ENCODE assay signal across 20 cellular contexts in genomic region chr5:14678773-14679334, GRCh38. TPM values are rescaled to one million over a fixed set of nuclear protein-coding genes. Genes with fewer than 3 reads are reported as not detected.
DNase-seq lines count a peak whose midpoint lies in the region; ATAC-seq and TF ChIP-seq lines count a peak whose summit lies in the region.
"Had no signal": no experiment of that assay in that cellular context is flagged by ENCODE, and none has a peak within 500 bp of the region (broad histone marks: within the 10 kb centered on the region; RNA-seq: fewer than 3 reads in every experiment).

No MANE protein-coding gene starts in this region.

- H3K27me3 ChIP-seq in CD4-positive, alpha-beta T cell (ENCODE audit: control insufficient read depth, insufficient read depth, low read length): no peaks in the 10 kb centered on the region
- H3K27me3 ChIP-seq: adrenal gland, colonic mucosa, hepatocyte, transverse colon had no signal

- H3K27me3 Mint-ChIP-seq in CD4-positive, alpha-beta T cell: no peaks in the 10 kb centered on the region
- H3K27me3 Mint-ChIP-seq in activated CD8-positive, alpha-beta T cell treated with anti-CD3 and anti-CD28 coated beads, Interleukin-2, amount 10 ng/mL, durations not matched to agents 7 days and 5 days (ENCODE audit: low read depth): no peaks in the 10 kb centered on the region
- H3K27me3 Mint-ChIP-seq in naive B cell: no peaks in the 10 kb centered on the region
- H3K27me3 Mint-ChIP-seq: progenitor cell of endocrine pancreas had no signal

- intact Hi-C loops in CD4-positive, alpha-beta T cell (cut with DNase I, micrococcal nuclease): no loop called here

- peaks cover 44% of the 10 kb centered on the region for H3K4me1 Mint-ChIP-seq in CD4-positive, alpha-beta T cell (ENCODE audit: low read depth)
- peaks cover 53% of the 10 kb centered on the region for H3K4me1 Mint-ChIP-seq in activated CD8-positive, alpha-beta T cell treated with anti-CD3 and anti-CD28 coated beads, Interleukin-2, amount 10 ng/mL, durations not matched to agents 7 days and 5 days (ENCODE audit: low read depth)
- peaks cover 39 to 57% (median 44%) of the 10 kb centered on the region in 3 donors for H3K4me1 Mint-ChIP-seq in naive B cell

- POLR2A ChIA-PET in CD4-positive, alpha-beta T cell (lab: Charles Lee): no interaction called here
- POLR2A ChIA-PET in activated CD8-positive, alpha-beta T cell treated with anti-CD3 and anti-CD28 coated beads, Interleukin-2, amount 10 ng/mL, durations not matched to agents 7 days and 5 days (lab: Charles Lee): no interaction called here

- H3K36me3 Mint-ChIP-seq in CD4-positive, alpha-beta T cell (ENCODE audit: low read depth): peaks cover 87% of the 10 kb centered on the region
- H3K36me3 Mint-ChIP-seq in activated CD8-positive, alpha-beta T cell treated with anti-CD3 and anti-CD28 coated beads, Interleukin-2, amount 10 ng/mL, durations not matched to agents 7 days and 5 days (ENCODE audit: low read depth): peaks cover 68% of the 10 kb centered on the region
- peaks cover 11 to 20% of the 10 kb centered on the region in 2 donors for H3K36me3 Mint-ChIP-seq in naive B cell

- TF ChIP-seq CTCF in CD4-positive, alpha-beta T cell (IDR thresholded peaks at IDR 0.05): no peak

- H3K9me3 ChIP-seq in CD4-positive, alpha-beta T cell (ENCODE audit: control insufficient read depth, low read length): no peaks in the 10 kb centered on the region
- H3K9me3 ChIP-seq: adrenal gland, colonic mucosa, transverse colon had no signal

- DNase-seq in CD4-positive, alpha-beta T cell: no peak
- no peak for DNase-seq in activated CD8-positive, alpha-beta T cell treated with anti-CD3 and anti-CD28 coated beads, Interleukin-2, amount 10 ng/mL, durations not matched to agents 7 days and 5 days
- DNase-seq in naive B cell: no peak
- no peak for DNase-seq in activated gamma-delta T cell treated with Interleukin-2 at 50 U/mL for 16 hours
- DNase-seq: adrenal gland; colonic mucosa; EL; GM23248; NCI-H1105 treated with DMSO at 0.1 percent for 48 hours; stimulated activated CD4-positive, alpha-beta T cell treated with anti-CD3 and anti-CD28 coated beads, Interleukin-15, amount 100 ng/mL, for 24 hours; transverse colon had no signal

- ATAC-seq in CD4-positive, alpha-beta T cell (ENCODE audit: poor library complexity): no peak
- ATAC-seq in GM18519 (IDR thresholded peaks at IDR 0.05; ENCODE audit: low FRiP score, unreplicated experiment): peak; percentile 27
- no peak for ATAC-seq in activated CD8-positive, alpha-beta T cell treated with anti-CD3 and anti-CD28 coated beads, Interleukin-2, amount 10 ng/mL, durations not matched to agents 7 days and 5 days
- ATAC-seq in naive B cell (ENCODE audit: low read depth in 2 of 2): peak; percentile 2 to 26
- no peak for ATAC-seq in HG03432 (IDR thresholded peaks at IDR 0.05; ENCODE audit: unreplicated experiment)
- no peak for ATAC-seq in GM19452 (IDR thresholded peaks at IDR 0.05; ENCODE audit: unreplicated experiment)
- no peak for ATAC-seq in HG02571 (IDR thresholded peaks at IDR 0.05; ENCODE audit: unreplicated experiment)
- ATAC-seq: esophagus mucosa had no signal

- no peak overlapping the region for H3K4me3 Mint-ChIP-seq in CD4-positive, alpha-beta T cell
- no peak overlapping the region for H3K4me3 Mint-ChIP-seq in activated CD8-positive, alpha-beta T cell treated with anti-CD3 and anti-CD28 coated beads, Interleukin-2, amount 10 ng/mL, durations not matched to agents 7 days and 5 days
- H3K4me3 Mint-ChIP-seq in naive B cell: peak overlapping the region in 1 of 8 donors; percentile 16

- H3K27ac Mint-ChIP-seq in CD4-positive, alpha-beta T cell: peak overlapping the region; percentile 69
- H3K27ac Mint-ChIP-seq in activated CD8-positive, alpha-beta T cell treated with anti-CD3 and anti-CD28 coated beads, Interleukin-2, amount 10 ng/mL, durations not matched to agents 7 days and 5 days: peak overlapping the region; percentile 17
- H3K27ac Mint-ChIP-seq in naive B cell: peak overlapping the region in 4 of 6 donors; percentile 26 to 74 (median 35)
- H3K27ac Mint-ChIP-seq: progenitor cell of endocrine pancreas had no signal

- CTCF ChIA-PET in CD4-positive, alpha-beta T cell (lab: Charles Lee): no interaction called here
- CTCF ChIA-PET in activated CD8-positive, alpha-beta T cell treated with anti-CD3 and anti-CD28 coated beads, Interleukin-2, amount 10 ng/mL, durations not matched to agents 7 days and 5 days (lab: Charles Lee): interaction anchor here (0.6 to 1.4 kb wide), 6 partner anchors 8 to 191 kb away, joined by 3 read pairs; no protein-coding TSS in a partner anchor

- no peaks in the 10 kb centered on the region for H3K9me3 Mint-ChIP-seq in CD4-positive, alpha-beta T cell
- no peaks in the 10 kb centered on the region for H3K9me3 Mint-ChIP-seq in activated CD8-positive, alpha-beta T cell treated with anti-CD3 and anti-CD28 coated beads, Interleukin-2, amount 10 ng/mL, durations not matched to agents 7 days and 5 days (ENCODE audit: insufficient read depth)
- no peaks in the 10 kb centered on the region for H3K9me3 Mint-ChIP-seq in naive B cell

- no peak overlapping the region for H3K27ac ChIP-seq in CD4-positive, alpha-beta T cell (ENCODE audit: low read depth, low read length)
- H3K27ac ChIP-seq: adrenal gland, colonic mucosa, GM23248, hepatocyte, SK-N-MC, transverse colon, VCaP had no signal

RNA-seq across cellular contexts. Expression of gene OTULIN, which starts 14.3 kb away (rescaled TPM):
- 10 to 100 TPM; 69.4 to 77.0 TPM for total RNA-seq in CD4-positive, alpha-beta T cell
- total RNA-seq in activated CD8-positive, alpha-beta T cell treated with anti-CD3 and anti-CD28 coated beads, Interleukin-2, amount 10 ng/mL, durations not matched to agents 7 days and 5 days: 10 to 100 TPM; 71.2 to 80.7 TPM
- polyA plus RNA-seq in naive B cell (ENCODE audit: low read depth in 6 of 6): 10 to 100 TPM in 5 of 6 donors, 1 to 10 TPM in 1; 9.4 to 27.8 (median 19.1) TPM

Comparison
In these comparisons a context has a peak if more than half of its experiments do, and no peak if none do; other contexts are left out.
1. ATAC-seq: peak in GM18519 (single experiment) and naive B cell (2 of 2); none in CD4-positive, alpha-beta T cell (single experiment), activated CD8-positive, alpha-beta T cell treated with anti-CD3 and anti-CD28 coated beads, Interleukin-2, amount 10 ng/mL, durations not matched to agents 7 days and 5 days (single experiment), HG03432 (single experiment), GM19452 (single experiment) and HG02571 (single experiment).
2. H3K27ac Mint-ChIP-seq: peak in every context shown above with its lines; median percentile 69 in CD4-positive, alpha-beta T cell; 35 in naive B cell; 17 in activated CD8-positive, alpha-beta T cell treated with anti-CD3 and anti-CD28 coated beads, Interleukin-2, amount 10 ng/mL, durations not matched to agents 7 days and 5 days.